19 cellular contexts compared by ENCODE assay signal in genomic region chr12:50353869-50354593, GRCh38. TPM values are rescaled to one million over a fixed set of nuclear protein-coding genes. Genes with fewer than 3 reads are reported as not detected.
A peak's percentile ranks its signal among the peaks of the same experiment; 100 is the strongest.
DNase-seq lines count a peak whose midpoint lies in the region; ATAC-seq and TF ChIP-seq lines count a peak whose summit lies in the region.
"Had no signal": no experiment of that assay in that cellular context is flagged by ENCODE, and none has a peak within 500 bp of the region (broad histone marks: within the 10 kb centered on the region; RNA-seq: fewer than 3 reads in every experiment).

No MANE protein-coding gene starts in this region.

- TF ChIP-seq CTCF in heart left ventricle (IDR thresholded peaks at IDR 0.05), result no peak
- TF ChIP-seq CTCF in right atrium auricular region (IDR thresholded peaks at IDR 0.05), result no peak
- no peak for TF ChIP-seq CTCF in brain microvascular endothelial cell (IDR thresholded peaks at IDR 0.05; ENCODE audit: low read depth, low read length, missing control alignments)
- TF ChIP-seq CTCF in right lobe of liver (IDR thresholded peaks at IDR 0.05), result no peak
- no peak for TF ChIP-seq CTCF in upper lobe of left lung (IDR thresholded peaks at IDR 0.05)
- no peak for TF ChIP-seq CTCF in GM10248 (IDR thresholded peaks at IDR 0.05; ENCODE audit: control extremely low read depth, extremely low read depth, low read depth, missing control alignments)

- in situ Hi-C loops in brain microvascular endothelial cell (cut with HindIII; ENCODE audit: low pct_ligation_motif_present, low sequenced_read_pairs), result no loop called here

- H3K27me3 ChIP-seq in heart left ventricle (no peaks in the 10 kb centered on the region), right atrium auricular region (no peaks in the 10 kb centered on the region), brain microvascular endothelial cell (replicated peaks) (no peaks in the 10 kb centered on the region), right lobe of liver (no peaks in the 10 kb centered on the region), upper lobe of left lung (no peaks in the 10 kb centered on the region)

- ATAC-seq in heart left ventricle (no peak), right lobe of liver (peak; percentile 23 to 76 (median 46)), upper lobe of left lung (ENCODE audit: low FRiP score in 2 of 2) (no peak), GM21381 (IDR thresholded peaks at IDR 0.05; ENCODE audit: unreplicated experiment) (no peak)
- ATAC-seq: GM12878 had no signal

- intact Hi-C loops in heart left ventricle (cut with DNase I) (no loop called here), right lobe of liver (cut with DNase I) (no loop called here)

- TF ChIP-seq POLR2A in heart left ventricle (IDR thresholded peaks at IDR 0.05), result no peak
- no peak for TF ChIP-seq POLR2A in right lobe of liver (IDR thresholded peaks at IDR 0.05)
- TF ChIP-seq POLR2A in upper lobe of left lung (IDR thresholded peaks at IDR 0.05), result no peak

- H3K4me1 ChIP-seq in heart left ventricle, result peaks cover 0 to 17% (median 4%) of the 10 kb centered on the region in 12 donors
- peaks cover 0 to 6% of the 10 kb centered on the region in 2 donors for H3K4me1 ChIP-seq in right atrium auricular region
- peaks cover 0 to 7% (median 0%) of the 10 kb centered on the region in 4 donors for H3K4me1 ChIP-seq in right lobe of liver
- H3K4me1 ChIP-seq in upper lobe of left lung, result peaks cover 0 to 15% (median 7%) of the 10 kb centered on the region in 4 donors

- H3K36me3 ChIP-seq in heart left ventricle, result no peaks in the 10 kb centered on the region
- H3K36me3 ChIP-seq in right atrium auricular region, result no peaks in the 10 kb centered on the region
- H3K36me3 ChIP-seq in brain microvascular endothelial cell (replicated peaks), result no peaks in the 10 kb centered on the region
- H3K36me3 ChIP-seq in right lobe of liver, result no peaks in the 10 kb centered on the region
- H3K36me3 ChIP-seq in upper lobe of left lung, result no peaks in the 10 kb centered on the region

- DNase-seq in heart left ventricle (no peak), right atrium auricular region (ENCODE audit: low spot score) (no peak), brain microvascular endothelial cell (no peak), right lobe of liver (no peak), upper lobe of left lung (no peak), NCI-H1092 (lab: John Stamatoyannopoulos, UW) (no peak), GM10248 (ENCODE audit: extremely low spot score) (no peak)
- DNase-seq: activated CD4-positive, alpha-beta T cell treated with anti-CD3 and anti-CD28 coated beads, Interleukin-2, amount 10 ng/mL, durations not matched to agents 7 days and 5 days; activated gamma-delta T cell; DMS 273 treated with DMSO at 0.1 percent for 48 hours; Kasumi-1; NCI-H2107; stimulated activated CD4-positive, alpha-beta T cell treated with anti-CD3 and anti-CD28 coated beads, Interleukin-15, amount 100 ng/mL, for 24 hours had no signal

- H3K27ac ChIP-seq in heart left ventricle (peak overlapping the region in 8 of 12 donors; percentile 13 to 79 (median 28)), right atrium auricular region (no peak overlapping the region), brain microvascular endothelial cell (peak overlapping the region; percentile 19), right lobe of liver (peak overlapping the region in 1 of 3 donors; percentile 39), upper lobe of left lung (peak overlapping the region; percentile 28 to 79 (median 49))

- WGBS in heart left ventricle, 4 donors, result 84 to 94% (median 89%) methylated on average over 3 of the region's 3 CpGs
- WGBS in right lobe of liver (ENCODE audit: insufficient coverage, low coverage, low lambda C conversion rate, missing lambda C conversion rate), result 70% methylated on average over 3 of the region's 3 CpGs
- 72 to 82% methylated on average over 3 of the region's 3 CpGs for WGBS in upper lobe of left lung, 2 donors

- H3K9me3 ChIP-seq in heart left ventricle (no peaks in the 10 kb centered on the region), right atrium auricular region (no peaks in the 10 kb centered on the region), right lobe of liver (no peaks in the 10 kb centered on the region), upper lobe of left lung (no peaks in the 10 kb centered on the region)

- H3K4me3 ChIP-seq in heart left ventricle, result peak overlapping the region in 8 of 12 donors; percentile 1 to 29 (median 10)
- H3K4me3 ChIP-seq in right atrium auricular region, result no peak overlapping the region
- no peak overlapping the region for H3K4me3 ChIP-seq in brain microvascular endothelial cell (ENCODE audit: low read depth, low read length)
- H3K4me3 ChIP-seq in right lobe of liver, result no peak overlapping the region
- H3K4me3 ChIP-seq in upper lobe of left lung, result peak overlapping the region in 2 of 4 donors; percentile 18 to 19
- H3K4me3 ChIP-seq: GM12878 had no signal

- CTCF ChIA-PET in GM10248 (lab: Yijun Ruan, JAX), result no interaction called here

- POLR2A ChIA-PET in GM10248 (lab: Yijun Ruan, JAX), result no interaction called here

- TF ChIP-seq EP300 in upper lobe of left lung (IDR thresholded peaks at IDR 0.05), result no peak

RNA-seq across cellular contexts. Expression of gene FAM186A, which starts 42.4 kb away (rescaled TPM):
- total RNA-seq in heart left ventricle (not detected), right atrium auricular region (not detected), right lobe of liver (not detected), upper lobe of left lung (not detected)
- polyA plus RNA-seq in heart left ventricle, result not detected
- total RNA-seq: activated CD4-positive, alpha-beta T cell treated with anti-CD3 and anti-CD28 coated beads, Interleukin-2, amount 10 ng/mL, durations not matched to agents 7 days and 5 days; cerebellum; GM12878; OCI-LY7 had no signal
- polyA plus RNA-seq: AG04450, neural cell had no signal

RNA-seq across cellular contexts. Expression of gene LARP4, which starts 46.7 kb away (rescaled TPM):
- total RNA-seq in heart left ventricle (10 to 100 TPM; 38.0 to 77.1 (median 51.6) TPM), right atrium auricular region (10 to 100 TPM; 42.9 to 43.0 TPM), right lobe of liver (10 to 100 TPM; 46.3 to 83.0 (median 61.9) TPM), upper lobe of left lung (10 to 100 TPM; 29.1 to 75.2 (median 45.4) TPM)
- 10 to 100 TPM; 10.3 to 19.4 TPM for polyA plus RNA-seq in heart left ventricle

Comparison
In these comparisons a context has a peak if more than half of its experiments do, and no peak if none do; other contexts are left out.
1. H3K27ac ChIP-seq: peak in heart left ventricle (8 of 12), brain microvascular endothelial cell (single experiment) and upper lobe of left lung (4 of 4); none in right atrium auricular region (0 of 2).
2. H3K4me3 ChIP-seq: peak in heart left ventricle (8 of 12); none in right atrium auricular region (0 of 2), brain microvascular endothelial cell (single experiment) and right lobe of liver (0 of 3).
3. ATAC-seq: peak in right lobe of liver (4 of 4); none in heart left ventricle (0 of 4), upper lobe of left lung (0 of 2) and GM21381 (single experiment).